Comparison of ENCODE assay signal across 14 cellular contexts in genomic region chr10:101225846-101226361, GRCh38. TPM values are rescaled to one million over a fixed set of nuclear protein-coding genes. Genes with fewer than 3 reads are reported as not detected.
DNase-seq lines count a peak whose midpoint lies in the region; ATAC-seq and TF ChIP-seq lines count a peak whose summit lies in the region.
"Had no signal": no experiment of that assay in that cellular context is flagged by ENCODE, and none has a peak within 500 bp of the region (broad histone marks: within the 10 kb centered on the region; RNA-seq: fewer than 3 reads in every experiment).

No MANE protein-coding gene starts in this region.

- H3K79me2 ChIP-seq in GM23338 (replicated peaks; ENCODE audit: insufficient read depth) (no peaks in the 10 kb centered on the region), neural progenitor cell (ENCODE audit: low read depth) (no peaks in the 10 kb centered on the region)

- intact Hi-C loops in CD4-positive, alpha-beta T cell (cut with DNase I, micrococcal nuclease): no loop called here
- intact Hi-C loops in dendritic cell treated with granulocyte-macrophage colony-stimulating factor and Interleukin-4, amounts not matched to agents 40 ng/mL and 50 ng/mL, for 4 days (cut with micrococcal nuclease): no loop called here
- intact Hi-C loops in transverse colon (cut with DNase I; ENCODE audit: low total_unique reads): loop anchor here (5.0 kb wide), 1 partner anchor 1824 kb away; no protein-coding TSS in a partner anchor

- ATAC-seq in CD4-positive, alpha-beta T cell (ENCODE audit: poor library complexity): no peak
- no peak for ATAC-seq in GM23338
- ATAC-seq: HepG2 had no signal

- no peak overlapping the region for H3K27ac ChIP-seq in CD4-positive, alpha-beta T cell (ENCODE audit: low read depth, low read length)
- H3K27ac ChIP-seq in GM23338 (ENCODE audit: low read depth) (no peak overlapping the region), neural progenitor cell (no peak overlapping the region), transverse colon (no peak overlapping the region)

- no peaks in the 10 kb centered on the region for H3K9me3 Mint-ChIP-seq in CD4-positive, alpha-beta T cell
- H3K9me3 Mint-ChIP-seq in GM23338: peaks cover 15% of the 10 kb centered on the region
- no peaks in the 10 kb centered on the region for H3K9me3 Mint-ChIP-seq in dendritic cell treated with granulocyte-macrophage colony-stimulating factor and Interleukin-4, amounts not matched to agents 40 ng/mL and 50 ng/mL, for 4 days
- H3K9me3 Mint-ChIP-seq in neural progenitor cell: peaks cover 8% of the 10 kb centered on the region

- H3K9me2 ChIP-seq in GM23338 (ENCODE audit: insufficient read depth): no peaks in the 10 kb centered on the region

- peaks cover 97% of the 10 kb centered on the region for H3K27me3 ChIP-seq in CD4-positive, alpha-beta T cell (ENCODE audit: control insufficient read depth, insufficient read depth, low read length)
- H3K27me3 ChIP-seq in GM23338 (ENCODE audit: insufficient read depth) (peaks cover 100% of the 10 kb centered on the region), neural progenitor cell (peaks cover 100% of the 10 kb centered on the region), transverse colon (peaks cover 100% of the 10 kb centered on the region)

- no peak overlapping the region for H3K9ac ChIP-seq in neural progenitor cell

- no peak for DNase-seq in CD4-positive, alpha-beta T cell
- DNase-seq in GM23338 (ENCODE audit: low spot score) (peak; percentile 22), neural progenitor cell (ENCODE audit: low spot score) (no peak), transverse colon (no peak), NOMO-1 (lab: John Stamatoyannopoulos, UW; ENCODE audit: unreplicated experiment in 2 of 2) (no peak), SIG-M5 treated with dmso at 0.1 percent for 504 hours (lab: John Stamatoyannopoulos, UW; ENCODE audit: unreplicated experiment) (no peak), midbrain (lab: John Stamatoyannopoulos, UW) (no peak)
- DNase-seq: caudate nucleus, NCI-H1105 had no signal

- H3K27ac Mint-ChIP-seq in CD4-positive, alpha-beta T cell: no peak overlapping the region
- no peak overlapping the region for H3K27ac Mint-ChIP-seq in GM23338
- no peak overlapping the region for H3K27ac Mint-ChIP-seq in dendritic cell treated with granulocyte-macrophage colony-stimulating factor and Interleukin-4, amounts not matched to agents 40 ng/mL and 50 ng/mL, for 4 days
- H3K27ac Mint-ChIP-seq in neural progenitor cell: no peak overlapping the region
- H3K27ac Mint-ChIP-seq: CD14-positive monocyte had no signal

- peaks cover 64% of the 10 kb centered on the region for H3K4me1 Mint-ChIP-seq in CD4-positive, alpha-beta T cell (ENCODE audit: low read depth)
- H3K4me1 Mint-ChIP-seq in GM23338 (peaks cover 45% of the 10 kb centered on the region), neural progenitor cell (peaks cover 38% of the 10 kb centered on the region)
- H3K4me1 Mint-ChIP-seq in dendritic cell treated with granulocyte-macrophage colony-stimulating factor and Interleukin-4, amounts not matched to agents 40 ng/mL and 50 ng/mL, for 4 days (ENCODE audit: low read depth): peaks cover 37% of the 10 kb centered on the region

- 7 to 26% methylated on average over 2 to 22 of the region's 22 CpGs for WGBS in transverse colon (ENCODE audit: low coverage in 1 of 2), 2 donors

- no peaks in the 10 kb centered on the region for H3K36me3 ChIP-seq in GM23338 (ENCODE audit: insufficient read depth)
- no peaks in the 10 kb centered on the region for H3K36me3 ChIP-seq in neural progenitor cell
- H3K36me3 ChIP-seq in transverse colon: no peaks in the 10 kb centered on the region

- H3K4me2 ChIP-seq in GM23338 (peak overlapping the region; percentile 67; the same call in 1 of the 2 replicates), neural progenitor cell (no peak overlapping the region)

- H4K20me1 ChIP-seq in GM23338 (replicated peaks; ENCODE audit: insufficient read depth) (peaks cover 36% of the 10 kb centered on the region), neural progenitor cell (ENCODE audit: low read depth) (peaks cover 99% of the 10 kb centered on the region)

- POLR2A ChIA-PET in CD4-positive, alpha-beta T cell (lab: Charles Lee): interaction anchor here (0.7 to 1.0 kb wide), 2 partner anchors 12 to 345 kb away, joined by 3 to 5 read pairs; no protein-coding TSS in a partner anchor

- H3K27me3 Mint-ChIP-seq in CD4-positive, alpha-beta T cell: peaks cover 85% of the 10 kb centered on the region
- H3K27me3 Mint-ChIP-seq in GM23338 (ENCODE audit: insufficient read depth, low read depth, poor library complexity) (peaks cover 93% of the 10 kb centered on the region), neural progenitor cell (ENCODE audit: insufficient read depth, low read depth) (peaks cover 84% of the 10 kb centered on the region)
- H3K27me3 Mint-ChIP-seq in dendritic cell treated with granulocyte-macrophage colony-stimulating factor and Interleukin-4, amounts not matched to agents 40 ng/mL and 50 ng/mL, for 4 days: peaks cover 91% of the 10 kb centered on the region

- peaks cover 5% of the 10 kb centered on the region; the same call in 1 of the 2 replicates for H3F3A ChIP-seq in GM23338 (replicated peaks; ENCODE audit: low read depth)
- H3F3A ChIP-seq in neural progenitor cell (ENCODE audit: low read depth): peaks cover 42% of the 10 kb centered on the region

- no peak for TF ChIP-seq CTCF in CD4-positive, alpha-beta T cell (IDR thresholded peaks at IDR 0.05)
- no peak for TF ChIP-seq CTCF in GM23338 (conservative IDR thresholded peaks at IDR 0.05; ENCODE audit: low read depth in 2 of 2)
- TF ChIP-seq CTCF in neural progenitor cell (IDR thresholded peaks at IDR 0.05): no peak
- no peak for TF ChIP-seq CTCF in transverse colon (IDR thresholded peaks at IDR 0.05)

- peaks cover 40% of the 10 kb centered on the region for H3K4me1 ChIP-seq in GM23338 (ENCODE audit: insufficient read depth)
- peaks cover 38% of the 10 kb centered on the region for H3K4me1 ChIP-seq in neural progenitor cell
- peaks cover 23 to 66% (median 44%) of the 10 kb centered on the region in 4 donors for H3K4me1 ChIP-seq in transverse colon

- peak overlapping the region; percentile 44; the same call in 1 of the 2 replicates for H3K4me3 ChIP-seq in GM23338
- no peak overlapping the region for H3K4me3 ChIP-seq in neural progenitor cell
- H3K4me3 ChIP-seq in transverse colon: peak overlapping the region in 1 of 4 donors; percentile 34

- peak overlapping the region; percentile 84 for H3K4me3 Mint-ChIP-seq in CD4-positive, alpha-beta T cell
- H3K4me3 Mint-ChIP-seq in GM23338 (peak overlapping the region; percentile 18; the same call in 2 of the 3 replicates), neural progenitor cell (peak overlapping the region; percentile 43)
- H3K4me3 Mint-ChIP-seq in dendritic cell treated with granulocyte-macrophage colony-stimulating factor and Interleukin-4, amounts not matched to agents 40 ng/mL and 50 ng/mL, for 4 days: peak overlapping the region; percentile 68

- TF ChIP-seq POLR2A in transverse colon (IDR thresholded peaks at IDR 0.05): no peak

- CTCF ChIA-PET in CD4-positive, alpha-beta T cell (lab: Charles Lee): interaction anchor here (2.5 kb wide), 1 partner anchor 12 kb away, joined by 12 read pairs; no protein-coding TSS in a partner anchor

- H2AFZ ChIP-seq in GM23338: no peak overlapping the region
- H2AFZ ChIP-seq in neural progenitor cell (replicated peaks): no peak overlapping the region

- H3K36me3 Mint-ChIP-seq in CD4-positive, alpha-beta T cell (ENCODE audit: low read depth): no peaks in the 10 kb centered on the region
- H3K36me3 Mint-ChIP-seq in GM23338 (ENCODE audit: low read depth) (no peaks in the 10 kb centered on the region), neural progenitor cell (peaks cover 2% of the 10 kb centered on the region)
- no peaks in the 10 kb centered on the region for H3K36me3 Mint-ChIP-seq in dendritic cell treated with granulocyte-macrophage colony-stimulating factor and Interleukin-4, amounts not matched to agents 40 ng/mL and 50 ng/mL, for 4 days (ENCODE audit: low read depth)

- no peak for TF ChIP-seq EP300 in transverse colon (IDR thresholded peaks at IDR 0.05; ENCODE audit: low read depth)

- in situ Hi-C loops in transverse colon (cut with MboI; ENCODE audit: low pct_ligation_motif_present in 1 of 4, low pct_unique_long_range_greater_than_20kb in 1 of 4, low sequenced_read_pairs in 3 of 4): no loop called here

- H3K9me3 ChIP-seq in CD4-positive, alpha-beta T cell (ENCODE audit: control insufficient read depth, low read length): no peaks in the 10 kb centered on the region
- H3K9me3 ChIP-seq in neural progenitor cell (ENCODE audit: low read depth) (no peaks in the 10 kb centered on the region), transverse colon (no peaks in the 10 kb centered on the region)

TF ChIP-seq in GM23338, 12 proteins besides CTCF, POLR2A, EP300 and RAD21:
- TF ChIP-seq ETS1 (IDR thresholded peaks at IDR 0.05): no peak
- TF ChIP-seq EZH2phosphoT487 (IDR thresholded peaks at IDR 0.05; ENCODE audit: unreplicated experiment): peak; percentile 56
TF ChIP-seq in GM23338: peak in this region for 1.

RNA-seq across cellular contexts. Expression of gene LBX1, which starts 3.4 kb away (rescaled TPM):
- total RNA-seq in CD4-positive, alpha-beta T cell: not detected
- total RNA-seq in GM23338 (2014; rRNA removed; shearing (Covaris generic)): not detected in 2 replicates
- not detected in 2 replicates for polyA plus RNA-seq in GM23338 (2016; fragmentation: Nextera tagmentation; extraction: Ambion mirVana)
- total RNA-seq in neural progenitor cell (ENCODE audit: low replicate concordance): not detected in 2 replicates
- not detected for total RNA-seq in transverse colon
- total RNA-seq: HepG2, renal cortical epithelial cell had no signal
- polyA plus RNA-seq: CD14-positive monocyte, esophagus, HepG2 had no signal

Comparison
In these comparisons a context has a peak if more than half of its experiments do, and no peak if none do; other contexts are left out.
1. H3K4me3 Mint-ChIP-seq: peak in every context shown above with its lines; median percentile 84 in CD4-positive, alpha-beta T cell; 68 in dendritic cell treated with granulocyte-macrophage colony-stimulating factor and Interleukin-4, amounts not matched to agents 40 ng/mL and 50 ng/mL, for 4 days; 43 in neural progenitor cell; 18 in GM23338.